Comparison of ENCODE assay signal across 24 cellular contexts in the genomic region with DNA sequence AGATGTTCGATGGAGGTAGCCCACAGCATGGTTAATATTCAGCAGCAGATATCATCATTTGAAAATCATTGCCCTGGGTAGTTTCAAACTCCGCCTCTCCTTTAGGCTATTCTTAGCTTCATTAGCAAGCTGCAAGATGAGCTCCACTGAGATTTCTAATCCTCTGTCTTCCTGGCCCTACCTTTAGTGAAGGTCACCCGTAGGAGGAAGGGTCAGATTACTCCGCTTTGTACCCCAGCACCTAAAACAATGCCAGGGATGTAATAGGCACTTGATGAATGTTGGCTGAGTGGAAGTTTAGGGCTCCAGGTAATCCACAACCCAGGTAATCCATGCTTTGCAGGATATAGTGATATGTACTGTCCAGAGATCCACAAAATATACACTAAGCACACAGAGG.
"Had no signal": no experiment of that assay in that cellular context is flagged by ENCODE, and none has a peak within 500 bp of the region (broad histone marks: within the 10 kb centered on the region; RNA-seq: fewer than 3 reads in every experiment).

No MANE protein-coding gene starts in this region.

- H3K4me3 Mint-ChIP-seq: dendritic cell treated with granulocyte-macrophage colony-stimulating factor and Interleukin-4, amounts not matched to agents 40 ng/mL and 50 ng/mL, for 4 days; effector memory CD8-positive, alpha-beta T cell; endodermal cell; mesothelial cell of epicardium; naive B cell had no signal

- H3K27me3 Mint-ChIP-seq: dendritic cell treated with granulocyte-macrophage colony-stimulating factor and Interleukin-4, amounts not matched to agents 40 ng/mL and 50 ng/mL, for 4 days; effector memory CD8-positive, alpha-beta T cell; naive B cell had no signal

- DNase-seq: colonic mucosa; cortex of kidney; effector CD8-positive, alpha-beta T cell; effector memory CD8-positive, alpha-beta T cell; endodermal cell; erythroblast; esophagus squamous epithelium; foreskin fibroblast; foreskin melanocyte; gastrocnemius medialis; glutamatergic neuron; heart right ventricle; hippocampal formation; left cardiac atrium; left lung; left ventricle myocardium superior; lower lobe of right lung; mesenchymal stem cell; mucosa of descending colon; naive B cell had no signal

- H3K36me3 ChIP-seq: colonic mucosa, esophagus squamous epithelium, gastrocnemius medialis, heart right ventricle, left lung, lower lobe of right lung had no signal

- H3K4me3 ChIP-seq: colonic mucosa, esophagus squamous epithelium, gastrocnemius medialis, heart right ventricle, left lung, lower lobe of right lung, mucosa of descending colon had no signal

- H3K4me1 Mint-ChIP-seq: naive B cell had no signal

- H3K27ac ChIP-seq: colonic mucosa, epithelial cell of prostate, esophagus squamous epithelium, gastrocnemius medialis, left lung, lower lobe of right lung had no signal

- ATAC-seq: effector memory CD8-positive, alpha-beta T cell; esophagus mucosa; gastrocnemius medialis; left lung; left ventricle myocardium superior; lower lobe of right lung; mucosa of descending colon had no signal

- H3K9me3 ChIP-seq: colonic mucosa, esophagus squamous epithelium, gastrocnemius medialis, heart right ventricle, left lung, lower lobe of right lung, mucosa of descending colon had no signal

- H3K27me3 ChIP-seq: colonic mucosa, esophagus squamous epithelium, gastrocnemius medialis, heart right ventricle, left lung had no signal

- H3K27ac Mint-ChIP-seq: dendritic cell treated with granulocyte-macrophage colony-stimulating factor and Interleukin-4, amounts not matched to agents 40 ng/mL and 50 ng/mL, for 4 days; effector memory CD8-positive, alpha-beta T cell; endodermal cell; mesothelial cell of epicardium; naive B cell had no signal

- H3K4me1 ChIP-seq: colonic mucosa, gastrocnemius medialis, left lung, lower lobe of right lung had no signal

- H3K36me3 Mint-ChIP-seq: naive B cell had no signal
